ENCODE assay signal across 9 cellular contexts in the genomic region with DNA sequence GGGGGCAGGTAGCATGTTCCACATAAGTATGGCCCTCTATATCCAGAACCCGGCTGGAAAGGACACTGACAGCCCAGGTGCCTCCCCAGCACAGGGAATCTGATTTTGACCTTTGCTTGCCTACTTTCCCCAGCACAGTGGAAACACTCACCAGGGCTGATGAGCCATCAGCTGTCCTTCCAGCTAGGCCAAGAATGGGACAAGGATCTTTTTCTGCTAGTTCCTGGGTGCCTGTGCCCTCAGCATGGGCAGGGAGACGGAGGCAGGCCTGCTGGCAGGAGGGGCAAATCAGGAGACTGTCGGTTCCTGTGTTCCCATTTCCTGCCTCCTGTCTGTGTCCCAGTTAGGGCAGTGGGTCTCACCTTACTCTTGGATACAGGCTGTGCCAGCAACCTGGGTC. TPM values are rescaled to one million over a fixed set of nuclear protein-coding genes. Genes with fewer than 3 reads are reported as not detected.
DNase-seq lines count a peak whose midpoint lies in the region; ATAC-seq, FAIRE-seq and TF ChIP-seq lines count a peak whose summit lies in the region.
"Had no signal": no experiment of that assay in that cellular context is flagged by ENCODE, and none has a peak within 500 bp of the region (broad histone marks: within the 10 kb centered on the region; RNA-seq: fewer than 3 reads in every experiment).

No MANE protein-coding gene starts in this region.

- intact Hi-C loops in heart right ventricle (cut with DNase I) (loop anchor here in 3 of 10 donors (5.0 kb wide), 2 partner anchors 35 to 45 kb away; no protein-coding TSS in a partner anchor), psoas muscle (cut with DNase I) (no loop called here)

- peak overlapping the region; percentile 91 for H3K4me2 ChIP-seq in SU-DHL-6 (ENCODE audit: low read depth, low read length, poor library complexity, severe bottlenecking)

- H3K4me1 ChIP-seq in heart right ventricle (peaks cover 0 to 74% (median 26%) of the 10 kb centered on the region in 9 donors), psoas muscle (peaks cover 16% of the 10 kb centered on the region)

- TF ChIP-seq POLR2A in GM12892 (IDR thresholded peaks at IDR 0.05; ENCODE audit: low read depth, low read length), result no peak

- no peak for DNase-seq in GM12892 (ENCODE audit: insufficient read length)
- no peak for DNase-seq in heart right ventricle
- DNase-seq in psoas muscle, result no peak
- DNase-seq in occipital lobe (lab: John Stamatoyannopoulos, UW), result no peak

- H3K79me2 ChIP-seq in SU-DHL-6 (ENCODE audit: insufficient read depth, low read length), result peaks cover 54% of the 10 kb centered on the region

- no peak overlapping the region for H2AFZ ChIP-seq in SU-DHL-6 (ENCODE audit: low read depth, low read length, severe bottlenecking)

- H3K27me3 ChIP-seq in SU-DHL-6 (ENCODE audit: low read length) (no peaks in the 10 kb centered on the region), heart right ventricle (peaks cover 0 to 6% (median 0%) of the 10 kb centered on the region in 7 donors), psoas muscle (ENCODE audit: insufficient read depth in 3 of 3, low read length in 2 of 3) (no peaks in the 10 kb centered on the region)

- peak overlapping the region; percentile 66 for H3K4me3 ChIP-seq in SU-DHL-6 (ENCODE audit: insufficient read depth, low read length, poor library complexity, severe bottlenecking)
- H3K4me3 ChIP-seq in heart right ventricle, result peak overlapping the region in 9 of 10 donors; percentile 49 to 82 (median 69)
- peak overlapping the region; percentile 84 for H3K4me3 ChIP-seq in psoas muscle

- H3K9me3 ChIP-seq in SU-DHL-6 (ENCODE audit: insufficient read depth, low read length) (no peaks in the 10 kb centered on the region), heart right ventricle (no peaks in the 10 kb centered on the region), psoas muscle (no peaks in the 10 kb centered on the region)
- H3K9me3 ChIP-seq: SJSA1 had no signal

- 33 to 53% methylated on average over 3 of the region's 3 CpGs for WGBS in heart right ventricle, 2 donors
- 49 to 68% (median 51%) methylated on average over 3 of the region's 3 CpGs for WGBS in psoas muscle, 3 donors

- H3K27ac ChIP-seq in SU-DHL-6 (ENCODE audit: low read depth, low read length) (peak overlapping the region; percentile 98), heart right ventricle (peak overlapping the region; percentile 43 to 90 (median 74)), psoas muscle (peak overlapping the region; percentile 46)
- H3K27ac ChIP-seq: SJSA1 had no signal

- 0 out of 2 replicates have a peak, but pooled peaks cover 3% of the 10 kb centered on the region for H3K36me3 ChIP-seq in SU-DHL-6 (ENCODE audit: low read length)
- no peaks in the 10 kb centered on the region for H3K36me3 ChIP-seq in heart right ventricle
- H3K36me3 ChIP-seq in psoas muscle (ENCODE audit: insufficient read depth in 1 of 2, low read depth in 1 of 2), result no peaks in the 10 kb centered on the region
- H3K36me3 ChIP-seq: SJSA1 had no signal

- FAIRE-seq in GM12892 (lab: Jason Lieb, UNC), result peak; percentile 83

- peak in 5 of 8 donors; percentile 4 to 35 (median 25) for ATAC-seq in heart right ventricle
- ATAC-seq in psoas muscle, result peak in 2 of 4 donors; percentile 15 to 60
- no peak for ATAC-seq in HG03565 (IDR thresholded peaks at IDR 0.05; ENCODE audit: unreplicated experiment)
- no peak for ATAC-seq in GM19023 (IDR thresholded peaks at IDR 0.05; ENCODE audit: unreplicated experiment)
- no peak for ATAC-seq in GM18907 (IDR thresholded peaks at IDR 0.05; ENCODE audit: unreplicated experiment)

- H3K9ac ChIP-seq in SU-DHL-6 (ENCODE audit: low read length), result peak overlapping the region; percentile 89

- no peak for TF ChIP-seq CTCF in SU-DHL-6 (IDR thresholded peaks at IDR 0.05; ENCODE audit: insufficient read depth, low read length, poor library complexity, severe bottlenecking)
- TF ChIP-seq CTCF in heart right ventricle (IDR thresholded peaks at IDR 0.05), result no peak
- no peak for TF ChIP-seq CTCF in psoas muscle (IDR thresholded peaks at IDR 0.05)

- H4K20me1 ChIP-seq in SU-DHL-6 (ENCODE audit: low read depth, low read length), result no peaks in the 10 kb centered on the region

- no peaks in the 10 kb centered on the region for H3K9me2 ChIP-seq in SU-DHL-6 (replicated peaks; ENCODE audit: insufficient read depth, low read length)

- peaks cover 44% of the 10 kb centered on the region for H3F3A ChIP-seq in SU-DHL-6 (ENCODE audit: insufficient read depth)

RNA-seq across cellular contexts. Expression of gene CYFIP2, which starts 1.1 kb away (rescaled TPM):
- 69.7 TPM for polyA plus RNA-seq in GM12892 (2012; ENCODE audit: missing spikeins)
- total RNA-seq in heart right ventricle (10 to 100 TPM; 20.3 to 50.8 (median 34.4) TPM), psoas muscle (1 to 10 TPM; 4.9 to 8.3 (median 6.4) TPM), occipital lobe (84.7 TPM)
- polyA plus RNA-seq in heart right ventricle (10 to 100 TPM; 23.5 to 28.5 TPM), psoas muscle (1 to 10 TPM in 2 of 3 donors, under 1 TPM in 1; 0.61 to 4.8 (median 1.7) TPM)

Comparison
In these comparisons a context has a peak if more than half of its experiments do, and no peak if none do; other contexts are left out.
1. H3K27ac ChIP-seq: peak in every context shown above with its lines; median percentile 98 in SU-DHL-6; 74 in heart right ventricle; 46 in psoas muscle.
2. ATAC-seq: peak in heart right ventricle (5 of 8); none in HG03565 (single experiment), GM19023 (single experiment) and GM18907 (single experiment).
3. Peak in every context shown above with its lines, with median percentiles within 50 percentile points of each other: H3K4me3 ChIP-seq.